Comparison of ENCODE assay signal across 11 cellular contexts in genomic region chr6:37491161-37491829, GRCh38. TPM values are rescaled to one million over a fixed set of nuclear protein-coding genes. Genes with fewer than 3 reads are reported as not detected.
DNase-seq lines count a peak whose midpoint lies in the region; ATAC-seq and TF ChIP-seq lines count a peak whose summit lies in the region.
"Had no signal": no experiment of that assay in that cellular context is flagged by ENCODE, and none has a peak within 500 bp of the region (broad histone marks: within the 10 kb centered on the region; RNA-seq: fewer than 3 reads in every experiment).

No MANE protein-coding gene starts in this region.

- TF ChIP-seq CTCF in brain (conservative IDR thresholded peaks at IDR 0.05) (no peak), neural crest cell (conservative IDR thresholded peaks at IDR 0.05) (no peak), brain microvascular endothelial cell (IDR thresholded peaks at IDR 0.05; ENCODE audit: low read depth, low read length, missing control alignments) (no peak)

- no peak for ATAC-seq in GM19351 (IDR thresholded peaks at IDR 0.05; ENCODE audit: unreplicated experiment)

- H3K36me3 ChIP-seq in brain microvascular endothelial cell (replicated peaks) = no peaks in the 10 kb centered on the region
- H3K36me3 ChIP-seq: cardiac muscle cell had no signal

- H3K27me3 Mint-ChIP-seq in T-helper 1 cell treated with Interleukin-12 subunit alpha and Interleukin-12 subunit beta and Interleukin-4 antibody, amounts not matched to agents 30 μg/mL and 1 μg/mL, for 36 hours (ENCODE audit: low read depth) = no peaks in the 10 kb centered on the region
- peaks cover 4% of the 10 kb centered on the region for H3K27me3 Mint-ChIP-seq in brain
- no peaks in the 10 kb centered on the region for H3K27me3 Mint-ChIP-seq in neural crest cell (ENCODE audit: low read depth)

- no peak overlapping the region for H3K4me3 ChIP-seq in brain microvascular endothelial cell (ENCODE audit: low read depth, low read length)
- H3K4me3 ChIP-seq: cardiac muscle cell had no signal

- peaks cover 23% of the 10 kb centered on the region for H3K4me1 Mint-ChIP-seq in T-helper 1 cell treated with Interleukin-12 subunit alpha and Interleukin-12 subunit beta and Interleukin-4 antibody, amounts not matched to agents 30 μg/mL and 1 μg/mL, for 36 hours (ENCODE audit: low read depth)
- peaks cover 98% of the 10 kb centered on the region for H3K4me1 Mint-ChIP-seq in brain
- peaks cover 48% of the 10 kb centered on the region for H3K4me1 Mint-ChIP-seq in neural crest cell

- H3K27me3 ChIP-seq in brain microvascular endothelial cell (replicated peaks) = no peaks in the 10 kb centered on the region
- H3K27me3 ChIP-seq: cardiac muscle cell had no signal

- in situ Hi-C loops in brain microvascular endothelial cell (cut with HindIII; ENCODE audit: low pct_ligation_motif_present, low sequenced_read_pairs) = no loop called here

- peak overlapping the region; percentile 26 for H3K27ac Mint-ChIP-seq in T-helper 1 cell treated with Interleukin-12 subunit alpha and Interleukin-12 subunit beta and Interleukin-4 antibody, amounts not matched to agents 30 μg/mL and 1 μg/mL, for 36 hours
- peak overlapping the region; percentile 92 to 98 (median 94) for H3K27ac Mint-ChIP-seq in brain
- H3K27ac Mint-ChIP-seq in neural crest cell (ENCODE audit: unreplicated experiment) = peak overlapping the region; percentile 35

- H3K36me3 Mint-ChIP-seq in T-helper 1 cell treated with Interleukin-12 subunit alpha and Interleukin-12 subunit beta and Interleukin-4 antibody, amounts not matched to agents 30 μg/mL and 1 μg/mL, for 36 hours (ENCODE audit: low read depth) = peaks cover 6% of the 10 kb centered on the region
- H3K36me3 Mint-ChIP-seq in brain (no peaks in the 10 kb centered on the region), neural crest cell (ENCODE audit: low read depth) (no peaks in the 10 kb centered on the region)

- H3K27ac ChIP-seq in brain microvascular endothelial cell = no peak overlapping the region
- H3K27ac ChIP-seq: cardiac muscle cell had no signal

- H3K4me3 Mint-ChIP-seq in T-helper 1 cell treated with Interleukin-12 subunit alpha and Interleukin-12 subunit beta and Interleukin-4 antibody, amounts not matched to agents 30 μg/mL and 1 μg/mL, for 36 hours = no peak overlapping the region
- peak overlapping the region in 3 of 5 experiments; percentile 9 to 35 (median 18) for H3K4me3 Mint-ChIP-seq in brain
- H3K4me3 Mint-ChIP-seq in neural crest cell = no peak overlapping the region

- no peak for DNase-seq in T-helper 1 cell
- DNase-seq in NCI-H446 (lab: John Stamatoyannopoulos, UW) = peak; percentile 35 to 76
- DNase-seq in neural crest cell (ENCODE audit: low read depth, low spot score) = no peak
- no peak for DNase-seq in NCI-H345 treated with DMSO at 0.1 percent for 48 hours (lab: John Stamatoyannopoulos, UW; ENCODE audit: unreplicated experiment)
- no peak for DNase-seq in brain microvascular endothelial cell
- DNase-seq: NCI-H510A, occipital lobe had no signal

- H3K9me3 Mint-ChIP-seq in T-helper 1 cell treated with Interleukin-12 subunit alpha and Interleukin-12 subunit beta and Interleukin-4 antibody, amounts not matched to agents 30 μg/mL and 1 μg/mL, for 36 hours = no peaks in the 10 kb centered on the region
- H3K9me3 Mint-ChIP-seq in brain (no peaks in the 10 kb centered on the region), neural crest cell (no peaks in the 10 kb centered on the region)

RNA-seq across cellular contexts. Expression of gene CCDC167, which starts 8.4 kb away (rescaled TPM):
- polyA plus RNA-seq in brain (ENCODE audit: insufficient read depth, low read depth, low replicate concordance) = 233 TPM
- total RNA-seq in neural crest cell = 73.1 and 73.2 TPM in 2 replicates

RNA-seq across cellular contexts. Expression of gene CMTR1, which starts 58.3 kb away (rescaled TPM):
- polyA plus RNA-seq in brain (ENCODE audit: insufficient read depth, low read depth, low replicate concordance) = 40.1 TPM
- 49.0 and 51.0 TPM in 2 replicates for total RNA-seq in neural crest cell

Comparison
In these comparisons a context has a peak if more than half of its experiments do, and no peak if none do; other contexts are left out.
1. H3K27ac Mint-ChIP-seq: peak in every context shown above with its lines; median percentile 94 in brain; 35 in neural crest cell; 26 in T-helper 1 cell treated with Interleukin-12 subunit alpha and Interleukin-12 subunit beta and Interleukin-4 antibody, amounts not matched to agents 30 μg/mL and 1 μg/mL, for 36 hours.
2. H3K4me3 Mint-ChIP-seq: peak in brain (3 of 5); none in T-helper 1 cell treated with Interleukin-12 subunit alpha and Interleukin-12 subunit beta and Interleukin-4 antibody, amounts not matched to agents 30 μg/mL and 1 μg/mL, for 36 hours (single experiment) and neural crest cell (single experiment).
3. DNase-seq: peak in NCI-H446 (2 of 2); none in T-helper 1 cell (0 of 5), neural crest cell (single experiment), NCI-H345 treated with DMSO at 0.1 percent for 48 hours (single experiment) and brain microvascular endothelial cell (single experiment).